1 cellular context compared by ENCODE assay signal in the genomic region with DNA sequence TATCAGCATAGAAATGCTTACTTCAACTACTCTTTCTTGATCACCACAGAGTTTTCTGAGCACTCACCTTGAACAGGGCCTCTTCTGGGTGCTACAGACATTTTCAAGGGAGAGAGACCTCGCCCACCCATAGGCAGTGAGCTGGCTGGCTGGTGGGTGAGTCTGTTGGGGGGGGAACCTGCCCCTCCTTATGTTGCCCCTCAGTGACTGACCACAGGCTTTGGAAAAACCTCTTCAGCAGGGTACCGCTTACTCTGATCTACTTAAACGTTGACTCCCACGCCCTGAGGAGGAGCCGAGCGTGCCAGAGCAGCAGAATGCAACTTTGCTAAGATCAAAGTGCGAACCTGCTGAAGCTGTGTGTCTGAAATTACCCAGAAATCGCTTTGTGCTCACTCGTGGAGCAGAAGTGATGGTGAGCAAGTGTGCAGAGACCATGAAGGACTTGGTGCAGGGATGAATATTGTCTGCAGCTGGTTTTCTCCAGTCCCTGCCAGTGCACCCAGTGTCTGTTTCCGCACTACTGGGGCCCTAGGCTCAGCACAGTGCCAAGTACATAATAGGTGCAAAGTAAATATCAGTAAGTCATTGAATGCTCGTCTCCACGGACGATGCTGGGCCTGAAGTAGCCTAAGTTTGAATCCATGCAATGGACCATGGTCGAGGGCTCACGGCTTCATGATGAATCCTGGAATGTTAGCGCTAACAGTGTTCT.
TF ChIP-seq lines count a peak whose summit lies in the region.

No MANE protein-coding gene starts in this region.

TF ChIP-seq in HepG2, 621 proteins besides CTCF, POLR2A, EP300 and RAD21 (continued from another document and continues in another):
- TF ChIP-seq, protein P1, sequence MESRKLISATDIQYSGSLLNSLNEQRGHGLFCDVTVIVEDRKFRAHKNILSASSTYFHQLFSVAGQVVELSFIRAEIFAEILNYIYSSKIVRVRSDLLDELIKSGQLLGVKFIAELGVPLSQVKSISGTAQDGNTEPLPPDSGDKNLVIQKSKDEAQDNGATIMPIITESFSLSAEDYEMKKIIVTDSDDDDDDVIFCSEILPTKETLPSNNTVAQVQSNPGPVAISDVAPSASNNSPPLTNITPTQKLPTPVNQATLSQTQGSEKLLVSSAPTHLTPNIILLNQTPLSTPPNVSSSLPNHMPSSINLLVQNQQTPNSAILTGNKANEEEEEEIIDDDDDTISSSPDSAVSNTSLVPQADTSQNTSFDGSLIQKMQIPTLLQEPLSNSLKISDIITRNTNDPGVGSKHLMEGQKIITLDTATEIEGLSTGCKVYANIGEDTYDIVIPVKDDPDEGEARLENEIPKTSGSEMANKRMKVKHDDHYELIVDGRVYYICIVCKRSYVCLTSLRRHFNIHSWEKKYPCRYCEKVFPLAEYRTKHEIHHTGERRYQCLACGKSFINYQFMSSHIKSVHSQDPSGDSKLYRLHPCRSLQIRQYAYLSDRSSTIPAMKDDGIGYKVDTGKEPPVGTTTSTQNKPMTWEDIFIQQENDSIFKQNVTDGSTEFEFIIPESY (CRISPR knock-in tag; IDR thresholded peaks at IDR 0.05) = peak; percentile 88
- no peak for TF ChIP-seq MATR3 (CRISPR knock-in tag; IDR thresholded peaks at IDR 0.05)
- TF ChIP-seq FLYWCH1 (CRISPR knock-in tag; IDR thresholded peaks at IDR 0.05) = no peak
- TF ChIP-seq KDM3A (CRISPR knock-in tag; IDR thresholded peaks at IDR 0.05; ENCODE audit: low read depth) = 0 out of 2 replicates have a peak, but pooled peaks have one; percentile 23
- peak; percentile 51; the same call in 1 of the 2 replicates for TF ChIP-seq ZSCAN31 (CRISPR knock-in tag; IDR thresholded peaks at IDR 0.05; ENCODE audit: low read depth)
- no peak for TF ChIP-seq SIN3B (IDR thresholded peaks at IDR 0.05; ENCODE audit: low read length)
- TF ChIP-seq ZNF816 (CRISPR knock-in tag; IDR thresholded peaks at IDR 0.05; ENCODE audit: borderline replicate concordance) = no peak
- no peak for TF ChIP-seq HOXA9 (CRISPR knock-in tag; IDR thresholded peaks at IDR 0.05; ENCODE audit: borderline replicate concordance)
- TF ChIP-seq ZNF143 (CRISPR knock-in tag; IDR thresholded peaks at IDR 0.05) = peak; percentile 80
- no peak for TF ChIP-seq PAX8 (CRISPR knock-in tag; IDR thresholded peaks at IDR 0.05; ENCODE audit: borderline replicate concordance)
- TF ChIP-seq ZBTB1 (CRISPR knock-in tag; IDR thresholded peaks at IDR 0.05; ENCODE audit: borderline replicate concordance) = no peak
- TF ChIP-seq NR2F6 (IDR thresholded peaks at IDR 0.05) = peak; percentile 23; the same call in 1 of the 2 replicates
- TF ChIP-seq NR2F6 (CRISPR knock-in tag; IDR thresholded peaks at IDR 0.05) = no peak; the same call in 1 of the 2 replicates
- TF ChIP-seq ZNF256 (CRISPR knock-in tag; conservative IDR thresholded peaks at IDR 0.05) = no peak
- TF ChIP-seq CCDC6 (CRISPR knock-in tag; IDR thresholded peaks at IDR 0.05) = no peak
- no peak for TF ChIP-seq ZNF224 (CRISPR knock-in tag; IDR thresholded peaks at IDR 0.05)
- TF ChIP-seq, protein P2, sequence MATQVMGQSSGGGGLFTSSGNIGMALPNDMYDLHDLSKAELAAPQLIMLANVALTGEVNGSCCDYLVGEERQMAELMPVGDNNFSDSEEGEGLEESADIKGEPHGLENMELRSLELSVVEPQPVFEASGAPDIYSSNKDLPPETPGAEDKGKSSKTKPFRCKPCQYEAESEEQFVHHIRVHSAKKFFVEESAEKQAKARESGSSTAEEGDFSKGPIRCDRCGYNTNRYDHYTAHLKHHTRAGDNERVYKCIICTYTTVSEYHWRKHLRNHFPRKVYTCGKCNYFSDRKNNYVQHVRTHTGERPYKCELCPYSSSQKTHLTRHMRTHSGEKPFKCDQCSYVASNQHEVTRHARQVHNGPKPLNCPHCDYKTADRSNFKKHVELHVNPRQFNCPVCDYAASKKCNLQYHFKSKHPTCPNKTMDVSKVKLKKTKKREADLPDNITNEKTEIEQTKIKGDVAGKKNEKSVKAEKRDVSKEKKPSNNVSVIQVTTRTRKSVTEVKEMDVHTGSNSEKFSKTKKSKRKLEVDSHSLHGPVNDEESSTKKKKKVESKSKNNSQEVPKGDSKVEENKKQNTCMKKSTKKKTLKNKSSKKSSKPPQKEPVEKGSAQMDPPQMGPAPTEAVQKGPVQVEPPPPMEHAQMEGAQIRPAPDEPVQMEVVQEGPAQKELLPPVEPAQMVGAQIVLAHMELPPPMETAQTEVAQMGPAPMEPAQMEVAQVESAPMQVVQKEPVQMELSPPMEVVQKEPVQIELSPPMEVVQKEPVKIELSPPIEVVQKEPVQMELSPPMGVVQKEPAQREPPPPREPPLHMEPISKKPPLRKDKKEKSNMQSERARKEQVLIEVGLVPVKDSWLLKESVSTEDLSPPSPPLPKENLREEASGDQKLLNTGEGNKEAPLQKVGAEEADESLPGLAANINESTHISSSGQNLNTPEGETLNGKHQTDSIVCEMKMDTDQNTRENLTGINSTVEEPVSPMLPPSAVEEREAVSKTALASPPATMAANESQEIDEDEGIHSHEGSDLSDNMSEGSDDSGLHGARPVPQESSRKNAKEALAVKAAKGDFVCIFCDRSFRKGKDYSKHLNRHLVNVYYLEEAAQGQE (IDR thresholded peaks at IDR 0.05; ENCODE audit: borderline replicate concordance in 1 of 2, low read depth in 1 of 2, low read length in 2 of 2) = 0 out of 4 replicates have a peak, but pooled peaks of 1 of the 2 experiments have one; percentile 34
- TF ChIP-seq GATA4 (IDR thresholded peaks at IDR 0.05; ENCODE audit: borderline replicate concordance, low read depth) = no peak
- 0 out of 2 replicates have a peak, but pooled peaks have one; percentile 41 for TF ChIP-seq ERF (CRISPR knock-in tag; IDR thresholded peaks at IDR 0.05)
- TF ChIP-seq CBX2 (IDR thresholded peaks at IDR 0.05; ENCODE audit: low read depth, low read length) = no peak
- TF ChIP-seq CBX2 (CRISPR knock-in tag; IDR thresholded peaks at IDR 0.05; ENCODE audit: low read depth) = no peak
- TF ChIP-seq, protein P3, sequence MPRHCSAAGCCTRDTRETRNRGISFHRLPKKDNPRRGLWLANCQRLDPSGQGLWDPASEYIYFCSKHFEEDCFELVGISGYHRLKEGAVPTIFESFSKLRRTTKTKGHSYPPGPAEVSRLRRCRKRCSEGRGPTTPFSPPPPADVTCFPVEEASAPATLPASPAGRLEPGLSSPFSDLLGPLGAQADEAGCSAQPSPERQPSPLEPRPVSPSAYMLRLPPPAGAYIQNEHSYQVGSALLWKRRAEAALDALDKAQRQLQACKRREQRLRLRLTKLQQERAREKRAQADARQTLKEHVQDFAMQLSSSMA (CRISPR knock-in tag; IDR thresholded peaks at IDR 0.05) = no peak
- no peak for TF ChIP-seq ZNF790 (CRISPR knock-in tag; IDR thresholded peaks at IDR 0.05; ENCODE audit: borderline replicate concordance)
- TF ChIP-seq, protein P4, sequence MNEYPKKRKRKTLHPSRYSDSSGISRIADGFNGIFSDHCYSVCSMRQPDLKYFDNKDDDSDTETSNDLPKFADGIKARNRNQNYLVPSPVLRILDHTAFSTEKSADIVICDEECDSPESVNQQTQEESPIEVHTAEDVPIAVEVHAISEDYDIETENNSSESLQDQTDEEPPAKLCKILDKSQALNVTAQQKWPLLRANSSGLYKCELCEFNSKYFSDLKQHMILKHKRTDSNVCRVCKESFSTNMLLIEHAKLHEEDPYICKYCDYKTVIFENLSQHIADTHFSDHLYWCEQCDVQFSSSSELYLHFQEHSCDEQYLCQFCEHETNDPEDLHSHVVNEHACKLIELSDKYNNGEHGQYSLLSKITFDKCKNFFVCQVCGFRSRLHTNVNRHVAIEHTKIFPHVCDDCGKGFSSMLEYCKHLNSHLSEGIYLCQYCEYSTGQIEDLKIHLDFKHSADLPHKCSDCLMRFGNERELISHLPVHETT (CRISPR knock-in tag; conservative IDR thresholded peaks at IDR 0.05) = no peak
- TF ChIP-seq KAT8 (CRISPR knock-in tag; IDR thresholded peaks at IDR 0.05) = 0 out of 2 replicates have a peak, but pooled peaks have one; percentile 7
- TF ChIP-seq, protein P5, sequence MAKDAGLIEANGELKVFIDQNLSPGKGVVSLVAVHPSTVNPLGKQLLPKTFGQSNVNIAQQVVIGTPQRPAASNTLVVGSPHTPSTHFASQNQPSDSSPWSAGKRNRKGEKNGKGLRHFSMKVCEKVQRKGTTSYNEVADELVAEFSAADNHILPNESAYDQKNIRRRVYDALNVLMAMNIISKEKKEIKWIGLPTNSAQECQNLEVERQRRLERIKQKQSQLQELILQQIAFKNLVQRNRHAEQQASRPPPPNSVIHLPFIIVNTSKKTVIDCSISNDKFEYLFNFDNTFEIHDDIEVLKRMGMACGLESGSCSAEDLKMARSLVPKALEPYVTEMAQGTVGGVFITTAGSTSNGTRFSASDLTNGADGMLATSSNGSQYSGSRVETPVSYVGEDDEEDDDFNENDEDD (CRISPR knock-in tag; IDR thresholded peaks at IDR 0.05; ENCODE audit: borderline replicate concordance) = peak; percentile 74; the same call in 1 of the 2 replicates
- TF ChIP-seq, protein P6, sequence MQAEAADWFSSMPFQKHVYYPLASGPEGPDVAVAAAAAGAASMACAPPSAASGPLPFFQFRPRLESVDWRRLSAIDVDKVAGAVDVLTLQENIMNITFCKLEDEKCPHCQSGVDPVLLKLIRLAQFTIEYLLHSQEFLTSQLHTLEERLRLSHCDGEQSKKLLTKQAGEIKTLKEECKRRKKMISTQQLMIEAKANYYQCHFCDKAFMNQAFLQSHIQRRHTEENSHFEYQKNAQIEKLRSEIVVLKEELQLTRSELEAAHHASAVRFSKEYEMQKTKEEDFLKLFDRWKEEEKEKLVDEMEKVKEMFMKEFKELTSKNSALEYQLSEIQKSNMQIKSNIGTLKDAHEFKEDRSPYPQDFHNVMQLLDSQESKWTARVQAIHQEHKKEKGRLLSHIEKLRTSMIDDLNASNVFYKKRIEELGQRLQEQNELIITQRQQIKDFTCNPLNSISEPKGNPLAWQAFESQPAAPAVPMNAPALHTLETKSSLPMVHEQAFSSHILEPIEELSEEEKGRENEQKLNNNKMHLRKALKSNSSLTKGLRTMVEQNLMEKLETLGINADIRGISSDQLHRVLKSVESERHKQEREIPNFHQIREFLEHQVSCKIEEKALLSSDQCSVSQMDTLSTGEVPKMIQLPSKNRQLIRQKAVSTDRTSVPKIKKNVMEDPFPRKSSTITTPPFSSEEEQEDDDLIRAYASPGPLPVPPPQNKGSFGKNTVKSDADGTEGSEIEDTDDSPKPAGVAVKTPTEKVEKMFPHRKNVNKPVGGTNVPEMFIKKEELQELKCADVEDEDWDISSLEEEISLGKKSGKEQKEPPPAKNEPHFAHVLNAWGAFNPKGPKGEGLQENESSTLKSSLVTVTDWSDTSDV (CRISPR knock-in tag; IDR thresholded peaks at IDR 0.05) = no peak
- TF ChIP-seq, protein P7, sequence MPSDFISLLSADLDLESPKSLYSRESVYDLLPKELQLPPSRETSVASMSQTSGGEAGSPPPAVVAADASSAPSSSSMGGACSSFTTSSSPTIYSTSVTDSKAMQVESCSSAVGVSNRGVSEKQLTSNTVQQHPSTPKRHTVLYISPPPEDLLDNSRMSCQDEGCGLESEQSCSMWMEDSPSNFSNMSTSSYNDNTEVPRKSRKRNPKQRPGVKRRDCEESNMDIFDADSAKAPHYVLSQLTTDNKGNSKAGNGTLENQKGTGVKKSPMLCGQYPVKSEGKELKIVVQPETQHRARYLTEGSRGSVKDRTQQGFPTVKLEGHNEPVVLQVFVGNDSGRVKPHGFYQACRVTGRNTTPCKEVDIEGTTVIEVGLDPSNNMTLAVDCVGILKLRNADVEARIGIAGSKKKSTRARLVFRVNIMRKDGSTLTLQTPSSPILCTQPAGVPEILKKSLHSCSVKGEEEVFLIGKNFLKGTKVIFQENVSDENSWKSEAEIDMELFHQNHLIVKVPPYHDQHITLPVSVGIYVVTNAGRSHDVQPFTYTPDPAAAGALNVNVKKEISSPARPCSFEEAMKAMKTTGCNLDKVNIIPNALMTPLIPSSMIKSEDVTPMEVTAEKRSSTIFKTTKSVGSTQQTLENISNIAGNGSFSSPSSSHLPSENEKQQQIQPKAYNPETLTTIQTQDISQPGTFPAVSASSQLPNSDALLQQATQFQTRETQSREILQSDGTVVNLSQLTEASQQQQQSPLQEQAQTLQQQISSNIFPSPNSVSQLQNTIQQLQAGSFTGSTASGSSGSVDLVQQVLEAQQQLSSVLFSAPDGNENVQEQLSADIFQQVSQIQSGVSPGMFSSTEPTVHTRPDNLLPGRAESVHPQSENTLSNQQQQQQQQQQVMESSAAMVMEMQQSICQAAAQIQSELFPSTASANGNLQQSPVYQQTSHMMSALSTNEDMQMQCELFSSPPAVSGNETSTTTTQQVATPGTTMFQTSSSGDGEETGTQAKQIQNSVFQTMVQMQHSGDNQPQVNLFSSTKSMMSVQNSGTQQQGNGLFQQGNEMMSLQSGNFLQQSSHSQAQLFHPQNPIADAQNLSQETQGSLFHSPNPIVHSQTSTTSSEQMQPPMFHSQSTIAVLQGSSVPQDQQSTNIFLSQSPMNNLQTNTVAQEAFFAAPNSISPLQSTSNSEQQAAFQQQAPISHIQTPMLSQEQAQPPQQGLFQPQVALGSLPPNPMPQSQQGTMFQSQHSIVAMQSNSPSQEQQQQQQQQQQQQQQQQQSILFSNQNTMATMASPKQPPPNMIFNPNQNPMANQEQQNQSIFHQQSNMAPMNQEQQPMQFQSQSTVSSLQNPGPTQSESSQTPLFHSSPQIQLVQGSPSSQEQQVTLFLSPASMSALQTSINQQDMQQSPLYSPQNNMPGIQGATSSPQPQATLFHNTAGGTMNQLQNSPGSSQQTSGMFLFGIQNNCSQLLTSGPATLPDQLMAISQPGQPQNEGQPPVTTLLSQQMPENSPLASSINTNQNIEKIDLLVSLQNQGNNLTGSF (CRISPR knock-in tag; IDR thresholded peaks at IDR 0.05) = no peak
- peak; percentile 22; the same call in 1 of the 2 replicates for TF ChIP-seq PHF8 (CRISPR knock-in tag; IDR thresholded peaks at IDR 0.05)
- TF ChIP-seq ZNF547 (CRISPR knock-in tag; IDR thresholded peaks at IDR 0.05) = no peak
- TF ChIP-seq MED1 (CRISPR knock-in tag; IDR thresholded peaks at IDR 0.05) = no peak; the same call in 1 of the 2 replicates
- TF ChIP-seq HNRNPH1 (optimal IDR thresholded peaks at IDR 0.05; ENCODE audit: low read depth, low read length) = no peak
- peak; percentile 52 for TF ChIP-seq POLR2G (IDR thresholded peaks at IDR 0.05; ENCODE audit: low read depth, low read length)
- TF ChIP-seq ZNF383 (CRISPR knock-in tag; IDR thresholded peaks at IDR 0.05; ENCODE audit: borderline replicate concordance) = no peak
- TF ChIP-seq MED8 (CRISPR knock-in tag; IDR thresholded peaks at IDR 0.05; ENCODE audit: insufficient replicate concordance) = peak; percentile 69
- TF ChIP-seq, protein P8, sequence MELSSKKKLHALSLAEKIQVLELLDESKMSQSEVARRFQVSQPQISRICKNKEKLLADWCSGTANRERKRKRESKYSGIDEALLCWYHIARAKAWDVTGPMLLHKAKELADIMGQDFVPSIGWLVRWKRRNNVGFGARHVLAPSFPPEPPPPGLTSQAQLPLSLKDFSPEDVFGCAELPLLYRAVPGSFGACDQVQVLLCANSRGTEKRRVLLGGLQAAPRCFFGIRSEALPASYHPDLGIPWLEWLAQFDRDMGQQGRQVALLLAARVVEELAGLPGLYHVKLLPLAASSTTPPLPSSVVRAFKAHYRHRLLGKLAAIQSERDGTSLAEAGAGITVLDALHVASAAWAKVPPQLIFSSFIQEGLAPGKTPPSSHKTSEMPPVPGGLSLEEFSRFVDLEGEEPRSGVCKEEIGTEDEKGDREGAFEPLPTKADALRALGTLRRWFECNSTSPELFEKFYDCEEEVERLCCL (CRISPR knock-in tag; IDR thresholded peaks at IDR 0.05; ENCODE audit: borderline replicate concordance) = no peak
- TF ChIP-seq, protein P9, sequence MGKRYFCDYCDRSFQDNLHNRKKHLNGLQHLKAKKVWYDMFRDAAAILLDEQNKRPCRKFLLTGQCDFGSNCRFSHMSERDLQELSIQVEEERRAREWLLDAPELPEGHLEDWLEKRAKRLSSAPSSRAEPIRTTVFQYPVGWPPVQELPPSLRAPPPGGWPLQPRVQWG (CRISPR knock-in tag; IDR thresholded peaks at IDR 0.05; ENCODE audit: borderline replicate concordance, low read depth) = no peak
- peak; percentile 72; the same call in 1 of the 2 replicates for TF ChIP-seq IRF2 (CRISPR knock-in tag; IDR thresholded peaks at IDR 0.05)
- no peak for TF ChIP-seq SALL2 (CRISPR knock-in tag; IDR thresholded peaks at IDR 0.05)
- peak; percentile 56; the same call in 1 of the 2 replicates for TF ChIP-seq ZNF430 (CRISPR knock-in tag; IDR thresholded peaks at IDR 0.05)
